23 cellular contexts compared by ENCODE assay signal in the genomic region with DNA sequence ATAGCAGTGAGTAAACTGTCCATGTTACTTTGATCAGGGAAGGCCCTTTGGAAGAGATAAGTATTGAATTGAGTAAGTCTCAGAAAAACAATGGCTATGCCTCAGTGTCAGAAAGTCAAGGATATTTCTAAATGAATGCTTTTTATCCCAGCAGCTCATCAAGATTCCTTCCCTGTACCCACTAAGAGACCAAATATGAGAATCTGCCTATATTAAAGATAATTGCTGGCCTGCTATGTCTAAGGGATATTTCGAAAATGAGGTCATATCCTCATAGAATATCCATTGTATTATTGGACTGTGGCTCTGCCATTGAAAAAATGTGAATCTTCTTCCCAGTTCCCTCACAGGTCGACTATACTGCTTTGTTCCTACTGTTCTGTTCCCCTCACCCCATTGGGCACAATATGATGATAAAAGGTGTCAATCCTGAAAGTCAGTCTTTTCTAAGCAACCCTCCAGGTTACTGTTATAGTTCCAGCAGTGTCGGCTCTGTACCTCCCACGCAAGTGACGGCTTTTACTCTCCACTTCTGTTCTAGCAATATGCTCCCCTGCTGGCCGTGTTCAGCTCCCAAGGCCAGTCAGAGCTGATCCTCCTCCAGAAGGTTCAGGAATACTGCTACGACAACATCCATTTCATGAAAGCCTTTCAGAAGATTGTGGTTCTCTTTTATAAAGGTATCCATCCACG. TPM values are rescaled to one million over a fixed set of nuclear protein-coding genes. Genes with fewer than 3 reads are reported as not detected.
A peak's percentile ranks its signal among the peaks of the same experiment; 100 is the strongest.
DNase-seq lines count a peak whose midpoint lies in the region; ATAC-seq, FAIRE-seq and TF ChIP-seq lines count a peak whose summit lies in the region.
"Had no signal": no experiment of that assay in that cellular context is flagged by ENCODE, and none has a peak within 500 bp of the region (broad histone marks: within the 10 kb centered on the region; RNA-seq: fewer than 3 reads in every experiment).

No MANE protein-coding gene starts in this region.

- DNase-seq in A673 (ENCODE audit: low spot score) (no peak), HTR-8/SVneo (ENCODE audit: insufficient read length, low spot score) (peak; percentile 8), cardiac fibroblast (ENCODE audit: low read depth in 2 of 2) (peak; percentile 34 to 73), mesenchymal stem cell (no peak), NCI-H345 (lab: John Stamatoyannopoulos, UW) (no peak), NCI-H1092 (lab: John Stamatoyannopoulos, UW) (no peak), GM12891 (ENCODE audit: insufficient read length, low spot score) (no peak)
- DNase-seq: activated CD4-positive, alpha-beta T cell treated with anti-CD3 and anti-CD28 coated beads for 36 hours; activated CD8-positive, alpha-beta memory T cell treated with anti-CD3 and anti-CD28 coated beads, Interleukin-2, amount 50 U/mL, for 4 hours; activated naive CD4-positive, alpha-beta T cell treated with Interleukin-2 at 50 U/mL for 16 hours; body of pancreas; effector CD8-positive, alpha-beta T cell; GOT3; NCI-H187; NCI-H526; psoas muscle; stimulated activated CD4-positive, alpha-beta T cell treated with anti-CD3 and anti-CD28 coated beads, Interleukin-12 subunit alpha, Interleukin-12 subunit beta, amount 100 ng/mL, for 4 hours; stimulated activated naive B cell treated with anti-CD40 and anti-IgM and Interleukin-4, amounts not matched to agents 10 μg/mL and 1 μg/mL and 100 μg/mL, for 72 hours; T-helper 9 cell had no signal

- no peak overlapping the region for H2BK15ac ChIP-seq in mesenchymal stem cell (ENCODE audit: low read depth, poor library complexity, severe bottlenecking)

- no peak overlapping the region for H2BK12ac ChIP-seq in mesenchymal stem cell (ENCODE audit: low read length in 2 of 2)

- H2BK120ac ChIP-seq in mesenchymal stem cell (ENCODE audit: low read depth, low read length): no peak overlapping the region

- no peak overlapping the region for H3K4me2 ChIP-seq in mesenchymal stem cell (ENCODE audit: low read length, poor library complexity, severe bottlenecking)
- H3K4me2 ChIP-seq: A549 had no signal

- no peaks in the 10 kb centered on the region for H3K9me3 ChIP-seq in A673 (ENCODE audit: low read depth, low read length, poor library complexity, severe bottlenecking)
- no peaks in the 10 kb centered on the region for H3K9me3 ChIP-seq in mesenchymal stem cell (ENCODE audit: control insufficient read depth, low read length)
- H3K9me3 ChIP-seq: A549, body of pancreas, gastroesophageal sphincter, psoas muscle had no signal

- H3K18ac ChIP-seq in mesenchymal stem cell (ENCODE audit: low read depth in 1 of 2, low read length in 2 of 2): no peak overlapping the region

- CTCF ChIA-PET in A673 (lab: Charles Lee): no interaction called here

- no peak overlapping the region for H2BK5ac ChIP-seq in mesenchymal stem cell (ENCODE audit: low read depth, low read length, poor library complexity, severe bottlenecking)

- BruUV-seq in A673 (replicated peaks; lab: Mats Ljungman, UMichigan): no TSS peak

- ATAC-seq in GM21825 (IDR thresholded peaks at IDR 0.05; ENCODE audit: unreplicated experiment): no peak
- ATAC-seq: A549; activated CD4-positive, alpha-beta T cell treated with anti-CD3 and anti-CD28 coated beads for 36 hours; body of pancreas; gastroesophageal sphincter; GM12878; psoas muscle; stimulated activated naive B cell treated with anti-CD40 and anti-IgM and Interleukin-4, amounts not matched to agents 10 μg/mL and 1 μg/mL and 100 μg/mL, for 72 hours had no signal

- no peak overlapping the region for H3K14ac ChIP-seq in mesenchymal stem cell (ENCODE audit: low read length in 2 of 2)

- no peak for TF ChIP-seq POLR2A in GM12891 (IDR thresholded peaks at IDR 0.05; ENCODE audit: low read depth, low read length)

- TF ChIP-seq CTCF in A673 (conservative IDR thresholded peaks at IDR 0.05; ENCODE audit: low read depth, low read length): no peak
- TF ChIP-seq CTCF in cardiac fibroblast (IDR thresholded peaks at IDR 0.05; ENCODE audit: low read depth, low read length): peak; percentile 12

- POLR2A ChIA-PET in A673 (lab: Charles Lee; ENCODE audit: low non-redundant PET): no interaction called here

- H3K27me3 ChIP-seq in A673 (replicated peaks; ENCODE audit: insufficient read depth, low read depth, low read length, poor library complexity) (no peaks in the 10 kb centered on the region), mesenchymal stem cell (ENCODE audit: control insufficient read depth in 1 of 2, insufficient read depth in 1 of 2, low read length in 2 of 2) (no peaks in the 10 kb centered on the region)
- H3K27me3 ChIP-seq: body of pancreas, gastroesophageal sphincter had no signal

- H3K4ac ChIP-seq in mesenchymal stem cell (ENCODE audit: low read depth in 1 of 2, low read length in 2 of 2): no peak overlapping the region

- H3K36me3 ChIP-seq in A673 (ENCODE audit: insufficient read depth, low read length, poor library complexity, severe bottlenecking) (peaks cover 66% of the 10 kb centered on the region), mesenchymal stem cell (ENCODE audit: control insufficient read depth in 1 of 2, insufficient read depth in 2 of 2, low read depth in 1 of 2, low read length in 2 of 2) (peaks cover 16 to 93% of the 10 kb centered on the region in 2 experiments)

- no peak overlapping the region for H4K8ac ChIP-seq in mesenchymal stem cell (ENCODE audit: low read length)

- no peak overlapping the region for H3K4me3 ChIP-seq in A673 (ENCODE audit: low read depth, low read length, poor library complexity, severe bottlenecking)
- no peak overlapping the region for H3K4me3 ChIP-seq in cardiac fibroblast (replicated peaks in 1 of 2; ENCODE audit: low read depth in 2 of 2, low read length in 2 of 2)
- H3K4me3 ChIP-seq in mesenchymal stem cell (ENCODE audit: insufficient read depth in 1 of 2, low read depth in 1 of 2, low read length in 2 of 2): no peak overlapping the region
- H3K4me3 ChIP-seq: A549, body of pancreas, gastroesophageal sphincter, GM12878, psoas muscle had no signal

- H4K91ac ChIP-seq in mesenchymal stem cell (ENCODE audit: low read length): no peak overlapping the region

- intact Hi-C loops in A673 (cut with micrococcal nuclease; ENCODE audit: unreplicated experiment): no loop called here

- peaks cover 64% of the 10 kb centered on the region for H3K4me1 ChIP-seq in A673 (ENCODE audit: insufficient read depth, low read length, poor library complexity, severe bottlenecking)
- peaks cover 4% of the 10 kb centered on the region for H3K4me1 ChIP-seq in mesenchymal stem cell (ENCODE audit: control insufficient read depth, insufficient read depth, low read depth, low read length)
- H3K4me1 ChIP-seq: A549, body of pancreas, psoas muscle had no signal

- H3K27ac ChIP-seq in A673 (ENCODE audit: low read depth, low read length, poor library complexity, severe bottlenecking): peak overlapping the region; percentile 26
- H3K27ac ChIP-seq in mesenchymal stem cell (ENCODE audit: low read length, poor library complexity, severe bottlenecking): no peak overlapping the region
- H3K27ac ChIP-seq: A549, body of pancreas, gastroesophageal sphincter, psoas muscle had no signal

- no peak overlapping the region for H3K9ac ChIP-seq in mesenchymal stem cell (ENCODE audit: low read length)

- H3K79me1 ChIP-seq in mesenchymal stem cell (replicated peaks; ENCODE audit: low read length, poor library complexity, severe bottlenecking): peaks cover 8% of the 10 kb centered on the region

- peak overlapping the region; percentile 8 for H2AK5ac ChIP-seq in mesenchymal stem cell (ENCODE audit: low read length, severe bottlenecking)

- H2AFZ ChIP-seq in mesenchymal stem cell (ENCODE audit: low read depth, low read length): no peak overlapping the region

- H3K23ac ChIP-seq in mesenchymal stem cell (ENCODE audit: low read length in 2 of 2): no peak overlapping the region

- 92% methylated on average over 7 of the region's 8 CpGs for WGBS in mesenchymal stem cell

- no peak for FAIRE-seq in HTR-8/SVneo (lab: Jason Lieb, UNC)
- FAIRE-seq in GM12891 (lab: Jason Lieb, UNC): no peak
- FAIRE-seq: A549, GM12878 had no signal

TF ChIP-seq in GM12891, 5 proteins besides CTCF, POLR2A, EP300 and RAD21:
- TF ChIP-seq PAX5 (IDR thresholded peaks at IDR 0.05; ENCODE audit: insufficient read depth, low read length, severe bottlenecking): no peak
- no peak for TF ChIP-seq POLR2AphosphoS5 (IDR thresholded peaks at IDR 0.05; ENCODE audit: low read depth, low read length)
- no peak for TF ChIP-seq SPI1 (IDR thresholded peaks at IDR 0.05; ENCODE audit: low read depth, low read length)
- TF ChIP-seq POU2F2 (IDR thresholded peaks at IDR 0.05; ENCODE audit: low read depth, low read length): no peak
- TF ChIP-seq TAF1 (IDR thresholded peaks at IDR 0.05; ENCODE audit: low read depth, low read length): no peak

RNA-seq across cellular contexts. Expression of gene BZW2, which starts 51.7 kb away (rescaled TPM):
- total RNA-seq in A673 (2021): 173 and 175 TPM in 2 replicates
- 47.8 TPM for polyA plus RNA-seq in mesenchymal stem cell (2013, experiment 1 of 2)
- 48.5 TPM for polyA plus RNA-seq in mesenchymal stem cell (2013, experiment 2 of 2)
- polyA plus RNA-seq in GM12891 (2012; ENCODE audit: low read depth, missing spikeins): 2.5 TPM

RNA-seq across cellular contexts. Expression of gene ANKMY2, which starts 52.1 kb away (rescaled TPM):
- 24.3 and 30.5 TPM in 2 replicates for total RNA-seq in A673 (2021)
- 15.2 TPM for polyA plus RNA-seq in mesenchymal stem cell (2013, experiment 1 of 2)
- 15.9 TPM for polyA plus RNA-seq in mesenchymal stem cell (2013, experiment 2 of 2)
- 0.09 TPM for polyA plus RNA-seq in GM12891 (2012; ENCODE audit: low read depth, missing spikeins)

RNA-seq across cellular contexts. Expression of gene TSPAN13, which starts 55.9 kb away (rescaled TPM):
- 157 and 159 TPM in 2 replicates for total RNA-seq in A673 (2021)
- 13.0 TPM for polyA plus RNA-seq in mesenchymal stem cell (2013, experiment 1 of 2)
- 13.7 TPM for polyA plus RNA-seq in mesenchymal stem cell (2013, experiment 2 of 2)
- polyA plus RNA-seq in GM12891 (2012; ENCODE audit: low read depth, missing spikeins): not detected

Comparison
In these comparisons a context has a peak if more than half of its experiments do, and no peak if none do; other contexts are left out.
1. DNase-seq: peak in HTR-8/SVneo (single experiment) and cardiac fibroblast (2 of 2); none in A673 (single experiment), mesenchymal stem cell (single experiment), NCI-H345 (single experiment), NCI-H1092 (single experiment) and GM12891 (single experiment).